ENCODE assay signal across 10 cellular contexts in genomic region chr15:47715856-47716445, GRCh38.
DNase-seq lines count a peak whose midpoint lies in the region; ATAC-seq lines count a peak whose summit lies in the region.
"Had no signal": no experiment of that assay in that cellular context is flagged by ENCODE, and none has a peak within 500 bp of the region (broad histone marks: within the 10 kb centered on the region; RNA-seq: fewer than 3 reads in every experiment).

No MANE protein-coding gene starts in this region.

- peak overlapping the region; percentile 91 for H3K27ac ChIP-seq in substantia nigra (ENCODE audit: low read depth, low read length, poor library complexity, severe bottlenecking)

- no peak overlapping the region for H3K4me3 ChIP-seq in endocrine pancreas (ENCODE audit: control insufficient read depth, insufficient read depth, low read length)
- H3K4me3 ChIP-seq: mucosa of descending colon had no signal

- no peaks in the 10 kb centered on the region for H3K36me3 ChIP-seq in endocrine pancreas (ENCODE audit: control insufficient read depth, insufficient read depth, low read length)

- no peaks in the 10 kb centered on the region for H3K27me3 ChIP-seq in endocrine pancreas (ENCODE audit: control insufficient read depth, insufficient read depth, low read length)

- DNase-seq in NCI-H69 (lab: John Stamatoyannopoulos, UW) (peak; percentile 27), medulla oblongata (ENCODE audit: extremely low spot score) (peak; percentile 89), substantia nigra (lab: John Stamatoyannopoulos, UW) (peak in 47 of 49 donors; percentile 5 to 83 (median 52))
- DNase-seq in activated CD8-positive, alpha-beta memory T cell treated with anti-CD3 and anti-CD28 coated beads, Interleukin-2, amount 50 U/mL, for 48 hours, result no peak
- DNase-seq: MV-4-11 had no signal

- no peak for ATAC-seq in GM19467 (IDR thresholded peaks at IDR 0.05; ENCODE audit: unreplicated experiment)
- no peak for ATAC-seq in GM21381 (IDR thresholded peaks at IDR 0.05; ENCODE audit: unreplicated experiment)
- ATAC-seq in HG03196 (IDR thresholded peaks at IDR 0.05; ENCODE audit: unreplicated experiment), result no peak
- ATAC-seq: mucosa of descending colon had no signal

- H3K9ac ChIP-seq in endocrine pancreas (ENCODE audit: control insufficient read depth, insufficient read depth, low read length), result peak overlapping the region; percentile 19

- no peaks in the 10 kb centered on the region for H3K9me3 ChIP-seq in endocrine pancreas (ENCODE audit: control insufficient read depth, low read length)
- H3K9me3 ChIP-seq: mucosa of descending colon had no signal

- H3K4me1 ChIP-seq in endocrine pancreas (ENCODE audit: control insufficient read depth, insufficient read depth, low read length), result peaks cover 17% of the 10 kb centered on the region
